In genomic region chr6:108559097-108559883, GRCh38 we compare ENCODE assay signal across 8 cellular contexts. TPM values are rescaled to one million over a fixed set of nuclear protein-coding genes. Genes with fewer than 3 reads are reported as not detected.
A peak's percentile ranks its signal among the peaks of the same experiment; 100 is the strongest.
DNase-seq lines count a peak whose midpoint lies in the region; ATAC-seq and TF ChIP-seq lines count a peak whose summit lies in the region.

No MANE protein-coding gene starts in this region.

- no peaks in the 10 kb centered on the region for H3K36me3 Mint-ChIP-seq in nephron progenitor cell (ENCODE audit: low read depth)
- H3K36me3 Mint-ChIP-seq in stimulated activated naive CD8-positive, alpha-beta T cell treated with anti-CD3 and anti-CD28 coated beads, Interleukin-15, Interleukin-2, amounts not matched to agents 100 ng/mL and 50 ng/mL, for 24 hours (ENCODE audit: low read depth) = peaks cover 7% of the 10 kb centered on the region

- no peaks in the 10 kb centered on the region for H3K9me3 Mint-ChIP-seq in nephron progenitor cell
- no peaks in the 10 kb centered on the region for H3K9me3 Mint-ChIP-seq in stimulated activated naive CD8-positive, alpha-beta T cell treated with anti-CD3 and anti-CD28 coated beads, Interleukin-15, Interleukin-2, amounts not matched to agents 100 ng/mL and 50 ng/mL, for 24 hours

- peak overlapping the region; percentile 96 for H3K4me3 Mint-ChIP-seq in nephron progenitor cell
- peak overlapping the region; percentile 94 for H3K4me3 Mint-ChIP-seq in stimulated activated naive CD8-positive, alpha-beta T cell treated with anti-CD3 and anti-CD28 coated beads, Interleukin-15, Interleukin-2, amounts not matched to agents 100 ng/mL and 50 ng/mL, for 24 hours

- peak overlapping the region; percentile 99 for H3K27ac Mint-ChIP-seq in nephron progenitor cell
- peak overlapping the region; percentile 94 for H3K27ac Mint-ChIP-seq in stimulated activated naive CD8-positive, alpha-beta T cell treated with anti-CD3 and anti-CD28 coated beads, Interleukin-15, Interleukin-2, amounts not matched to agents 100 ng/mL and 50 ng/mL, for 24 hours

- H3K27me3 Mint-ChIP-seq in nephron progenitor cell (ENCODE audit: low read depth, poor library complexity) = peaks cover 18% of the 10 kb centered on the region
- peaks cover 17% of the 10 kb centered on the region for H3K27me3 Mint-ChIP-seq in stimulated activated naive CD8-positive, alpha-beta T cell treated with anti-CD3 and anti-CD28 coated beads, Interleukin-15, Interleukin-2, amounts not matched to agents 100 ng/mL and 50 ng/mL, for 24 hours

- peak; percentile 87 for TF ChIP-seq POLR2A in Raji (IDR thresholded peaks at IDR 0.05; ENCODE audit: insufficient read depth, low read depth, low read length)

- H3K4me3 ChIP-seq in fibroblast of the aortic adventitia (ENCODE audit: low read depth, low read length) = peak overlapping the region; percentile 87

- TF ChIP-seq CTCF in fibroblast of the aortic adventitia (IDR thresholded peaks at IDR 0.05; ENCODE audit: insufficient read depth, low read length) (no peak), nephron progenitor cell (IDR thresholded peaks at IDR 0.05) (no peak)

- H3K4me1 Mint-ChIP-seq in nephron progenitor cell = peaks cover 37% of the 10 kb centered on the region
- peaks cover 37% of the 10 kb centered on the region for H3K4me1 Mint-ChIP-seq in stimulated activated naive CD8-positive, alpha-beta T cell treated with anti-CD3 and anti-CD28 coated beads, Interleukin-15, Interleukin-2, amounts not matched to agents 100 ng/mL and 50 ng/mL, for 24 hours (ENCODE audit: low read depth)

- peak; percentile 49 for ATAC-seq in GM21526 (IDR thresholded peaks at IDR 0.05; ENCODE audit: low FRiP score, unreplicated experiment)

- DNase-seq in D341Med (ENCODE audit: low spot score) = peak; percentile 89
- DNase-seq in Kasumi-1 (lab: John Stamatoyannopoulos, UW) = peak; percentile 86 to 87
- peak; percentile 95 for DNase-seq in activated effector memory CD4-positive, alpha-beta T cell treated with anti-CD3 and anti-CD28 coated beads, Interleukin-2, amount 50 U/mL, for 16 hours
- DNase-seq in fibroblast of the aortic adventitia (ENCODE audit: low read depth) = peak; percentile 84
- peak; percentile 83 for DNase-seq in nephron progenitor cell

RNA-seq across cellular contexts. Expression of gene FOXO3, which starts 1.4 kb away (rescaled TPM):
- total RNA-seq in fibroblast of the aortic adventitia (ENCODE audit: low replicate concordance) = 49.3 and 54.5 TPM in 2 replicates

Comparison
In these comparisons a context has a peak if more than half of its experiments do, and no peak if none do; other contexts are left out.
1. Peak in every context shown above with its lines: DNase-seq, ATAC-seq and H3K4me3 ChIP-seq.